In genomic region chr6:151675746-151676459, GRCh38 we compare ENCODE assay signal across 8 cellular contexts.
DNase-seq lines count a peak whose midpoint lies in the region; ATAC-seq and TF ChIP-seq lines count a peak whose summit lies in the region.

No MANE protein-coding gene starts in this region.

- H3K27ac ChIP-seq in ovary, result no peak overlapping the region

- H3K27me3 ChIP-seq in ovary, result no peaks in the 10 kb centered on the region

- no peak for TF ChIP-seq EP300 in ovary (IDR thresholded peaks at IDR 0.05)

- H3K4me3 ChIP-seq in AG10803 (ENCODE audit: low read length) (no peak overlapping the region), ovary (no peak overlapping the region)

- no peaks in the 10 kb centered on the region for H3K9me3 ChIP-seq in ovary

- no peaks in the 10 kb centered on the region for H3K36me3 ChIP-seq in ovary

- H3K4me1 ChIP-seq in ovary (ENCODE audit: insufficient read depth), result peaks cover under 1% of the 10 kb centered on the region

- peak; percentile 67 for ATAC-seq in GM18520 (IDR thresholded peaks at IDR 0.05; ENCODE audit: unreplicated experiment)
- ATAC-seq in HG02970 (IDR thresholded peaks at IDR 0.05; ENCODE audit: low FRiP score, unreplicated experiment), result peak; percentile 84

- WGBS in ovary, 3 donors, result 79 to 87% (median 86%) methylated on average over 8 of the region's 8 CpGs

- TF ChIP-seq POLR2A in erythroblast (IDR thresholded peaks at IDR 0.05; ENCODE audit: low read length) (no peak), ovary (IDR thresholded peaks at IDR 0.05) (no peak)

- intact Hi-C loops in ovary (cut with DNase I), result no loop called here

- TF ChIP-seq CTCF in AG10803 (conservative IDR thresholded peaks at IDR 0.05; ENCODE audit: low read length) (peak; percentile 77), ovary (IDR thresholded peaks at IDR 0.05) (peak in 2 of 3 donors; percentile 26 to 45)

- DNase-seq in AG10803 (ENCODE audit: low read depth) (no peak), NCI-H460 (ENCODE audit: extremely low read depth, low read depth) (peak; percentile 29), erythroblast (lab: John Stamatoyannopoulos, UW) (peak; percentile 19 to 63), ovary (no peak), anterior cingulate cortex (lab: John Stamatoyannopoulos, UW) (no peak)
- DNase-seq in activated CD8-positive, alpha-beta memory T cell treated with anti-CD3 and anti-CD28 coated beads for 24 hours, result peak; percentile 75

Comparison
In these comparisons a context has a peak if more than half of its experiments do, and no peak if none do; other contexts are left out.
1. DNase-seq: peak in NCI-H460 (single experiment), activated CD8-positive, alpha-beta memory T cell treated with anti-CD3 and anti-CD28 coated beads for 24 hours (single experiment) and erythroblast (2 of 2); none in AG10803 (single experiment), ovary (0 of 5) and anterior cingulate cortex (0 of 58).